In the genomic region with DNA sequence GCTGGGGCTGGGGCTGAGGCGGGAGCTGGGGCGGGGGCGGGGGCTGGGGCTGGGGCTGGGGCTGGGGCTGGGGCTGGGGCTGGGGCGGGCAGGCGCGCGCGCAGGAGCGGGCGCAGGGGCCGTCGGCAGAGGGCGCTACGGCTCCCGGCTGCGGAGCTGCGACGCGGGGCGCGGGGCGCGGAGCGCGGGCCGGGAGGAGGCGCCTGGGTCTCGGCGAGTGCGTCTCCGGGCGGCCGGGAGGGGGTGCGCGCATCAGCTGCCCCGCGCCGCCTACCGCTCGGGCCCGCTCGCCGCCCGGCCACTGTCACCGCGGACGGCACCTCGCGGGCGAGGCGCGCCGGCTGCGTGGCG, we compare ENCODE assay signal across 8 cellular contexts. TPM values are rescaled to one million over a fixed set of nuclear protein-coding genes. Genes with fewer than 3 reads are reported as not detected.
A peak's percentile ranks its signal among the peaks of the same experiment; 100 is the strongest.
DNase-seq lines count a peak whose midpoint lies in the region; ATAC-seq and TF ChIP-seq lines count a peak whose summit lies in the region.

No MANE protein-coding gene starts in this region.

- DNase-seq in CD4-positive, alpha-beta memory T cell, result peak in 4 of 5 donors; percentile 45 to 60 (median 50)
- peak; percentile 63 for DNase-seq in NCI-H2196 (lab: John Stamatoyannopoulos, UW; ENCODE audit: unreplicated experiment)
- peak; percentile 83 for DNase-seq in activated CD8-positive, alpha-beta memory T cell treated with anti-CD3 and anti-CD28 coated beads, Interleukin-2, amount 50 U/mL, for 48 hours
- DNase-seq in fibroblast of gingiva (ENCODE audit: low read depth), result peak; percentile 16
- DNase-seq in nephron progenitor cell, result peak; percentile 89
- DNase-seq in effector CD8-positive, alpha-beta T cell (lab: John Stamatoyannopoulos, UW), result no peak

- H3K4me3 Mint-ChIP-seq in CD4-positive, alpha-beta memory T cell, result no peak overlapping the region
- peak overlapping the region; percentile 74 for H3K4me3 Mint-ChIP-seq in nephron progenitor cell

- TF ChIP-seq CTCF in nephron progenitor cell (IDR thresholded peaks at IDR 0.05), result no peak

- ATAC-seq in GM21526 (IDR thresholded peaks at IDR 0.05; ENCODE audit: low FRiP score, unreplicated experiment), result peak; percentile 52
- no peak for ATAC-seq in HG03521 (IDR thresholded peaks at IDR 0.05; ENCODE audit: unreplicated experiment)

- no peak overlapping the region for H3K4me3 ChIP-seq in CD4-positive, alpha-beta memory T cell (ENCODE audit: low read length in 2 of 2)

- peaks cover 2 to 7% (median 4%) of the 10 kb centered on the region in 4 donors for H3K4me1 Mint-ChIP-seq in CD4-positive, alpha-beta memory T cell
- no peaks in the 10 kb centered on the region for H3K4me1 Mint-ChIP-seq in nephron progenitor cell

- peaks cover 0 to 5% of the 10 kb centered on the region in 2 donors for H3K36me3 Mint-ChIP-seq in CD4-positive, alpha-beta memory T cell
- H3K36me3 Mint-ChIP-seq in nephron progenitor cell (ENCODE audit: low read depth), result no peaks in the 10 kb centered on the region

- peaks cover 0 to 11% (median 4%) of the 10 kb centered on the region in 8 donors for H3K9me3 Mint-ChIP-seq in CD4-positive, alpha-beta memory T cell
- peaks cover 13% of the 10 kb centered on the region for H3K9me3 Mint-ChIP-seq in nephron progenitor cell

- H3K9me3 ChIP-seq in CD4-positive, alpha-beta memory T cell (ENCODE audit: control insufficient read depth in 1 of 2, low read length in 2 of 2), result no peaks in the 10 kb centered on the region

- no peaks in the 10 kb centered on the region for H3K36me3 ChIP-seq in CD4-positive, alpha-beta memory T cell (ENCODE audit: insufficient read depth, low read length)

- CTCF ChIA-PET in CD4-positive, alpha-beta memory T cell (lab: Charles Lee; ENCODE audit: partially characterized antibody), result interaction anchor here (1.9 to 2.8 kb wide), 3 partner anchors 23 to 544 kb away, joined by 4 to 7 read pairs (median 6); no protein-coding TSS in a partner anchor

- POLR2A ChIA-PET in CD4-positive, alpha-beta memory T cell (lab: Charles Lee; ENCODE audit: partially characterized antibody), result no interaction called here

- peaks cover 36 to 43% of the 10 kb centered on the region in 2 donors for H3K27me3 Mint-ChIP-seq in CD4-positive, alpha-beta memory T cell
- peaks cover 90% of the 10 kb centered on the region for H3K27me3 Mint-ChIP-seq in nephron progenitor cell (ENCODE audit: low read depth, poor library complexity)

- H3K27ac Mint-ChIP-seq in CD4-positive, alpha-beta memory T cell, result no peak overlapping the region
- no peak overlapping the region for H3K27ac Mint-ChIP-seq in nephron progenitor cell

- peaks cover 17% of the 10 kb centered on the region for H3K27me3 ChIP-seq in CD4-positive, alpha-beta memory T cell (ENCODE audit: insufficient read depth, low read length)

- H3K4me1 ChIP-seq in CD4-positive, alpha-beta memory T cell (ENCODE audit: insufficient read depth, low read length), result peaks cover 5% of the 10 kb centered on the region

- H3K27ac ChIP-seq in CD4-positive, alpha-beta memory T cell (ENCODE audit: low read depth, low read length), result no peak overlapping the region

- intact Hi-C loops in CD4-positive, alpha-beta memory T cell (cut with micrococcal nuclease), result loop anchor here (1.0 to 2.0 kb wide), 3 partner anchors 262 to 550 kb away; no protein-coding TSS in a partner anchor

RNA-seq across cellular contexts. Expression of gene MTUS2, which starts 0.4 kb away (rescaled TPM):
- total RNA-seq in CD4-positive, alpha-beta memory T cell, result under 1 TPM; 0.12 to 0.14 TPM
- polyA plus RNA-seq in CD4-positive, alpha-beta memory T cell, result 1 to 10 TPM; 1.1 TPM
